ENCODE assay signal across 29 cellular contexts in genomic region chr7:75658802-75659201, GRCh38.
DNase-seq lines count a peak whose midpoint lies in the region; ATAC-seq and TF ChIP-seq lines count a peak whose summit lies in the region.
"Had no signal": no experiment of that assay in that cellular context is flagged by ENCODE, and none has a peak within 500 bp of the region (broad histone marks: within the 10 kb centered on the region; RNA-seq: fewer than 3 reads in every experiment).

No MANE protein-coding gene starts in this region.

- H3K4me1 ChIP-seq in PC-3 (ENCODE audit: insufficient read depth, low read length) (no peaks in the 10 kb centered on the region), upper lobe of right lung (peaks cover 4% of the 10 kb centered on the region)
- H3K4me1 ChIP-seq: Caco-2, HAP-1, pancreas had no signal

- H3K27ac Mint-ChIP-seq in osteocyte (ENCODE audit: unreplicated experiment) (peak overlapping the region; percentile 92), MCF 10A (ENCODE audit: low read depth, unreplicated experiment) (no peak overlapping the region)
- H3K27ac Mint-ChIP-seq in stimulated activated effector memory CD8-positive, alpha-beta T cell treated with anti-CD3 and anti-CD28 coated beads, Interleukin-12 subunit alpha, Interleukin-12 subunit beta, amount 100 ng/mL, for 72 hours: no peak overlapping the region
- H3K27ac Mint-ChIP-seq: activated naive CD8-positive, alpha-beta T cell treated with anti-CD3 and anti-CD28 coated beads, Interleukin-2, amount 50 U/mL, for 24 hours; memory B cell; nephron progenitor cell; T-helper 1 cell treated with Interleukin-12 subunit alpha and Interleukin-12 subunit beta and Interleukin-4 antibody, amounts not matched to agents 30 μg/mL and 1 μg/mL, for 36 hours; type B pancreatic cell had no signal

- no peak overlapping the region for H3K27ac ChIP-seq in PC-3 (ENCODE audit: low read length)
- H3K27ac ChIP-seq in cingulate gyrus (ENCODE audit: low read depth, low read length): peak overlapping the region; percentile 60
- peak overlapping the region; percentile 74 for H3K27ac ChIP-seq in upper lobe of right lung
- H3K27ac ChIP-seq: pancreas, SK-N-MC had no signal

- no peak overlapping the region for H3K9ac ChIP-seq in PC-3 (ENCODE audit: low read length)

- no peaks in the 10 kb centered on the region for H3K27me3 ChIP-seq in PC-3 (ENCODE audit: low read length)
- H3K27me3 ChIP-seq in upper lobe of right lung: no peaks in the 10 kb centered on the region
- H3K27me3 ChIP-seq: pancreas had no signal

- no peaks in the 10 kb centered on the region for H3K36me3 ChIP-seq in PC-3 (ENCODE audit: low read depth, low read length)
- H3K36me3 ChIP-seq in upper lobe of right lung: no peaks in the 10 kb centered on the region
- H3K36me3 ChIP-seq: HAP-1, pancreas had no signal

- no peak overlapping the region for H2AFZ ChIP-seq in PC-3 (ENCODE audit: low read length)

- no peaks in the 10 kb centered on the region for H3K79me2 ChIP-seq in PC-3 (ENCODE audit: low read length)

- H3K4me1 Mint-ChIP-seq in osteocyte (ENCODE audit: unreplicated experiment) (peaks cover 66% of the 10 kb centered on the region), MCF 10A (ENCODE audit: insufficient read depth, unreplicated experiment) (no peaks in the 10 kb centered on the region)
- H3K4me1 Mint-ChIP-seq in stimulated activated effector memory CD8-positive, alpha-beta T cell treated with anti-CD3 and anti-CD28 coated beads, Interleukin-12 subunit alpha, Interleukin-12 subunit beta, amount 100 ng/mL, for 72 hours: peaks cover 16% of the 10 kb centered on the region
- H3K4me1 Mint-ChIP-seq: CD14-positive monocyte had no signal

- TF ChIP-seq CTCF in PC-3 (conservative IDR thresholded peaks at IDR 0.05; ENCODE audit: low read depth, low read length) (no peak), osteocyte (IDR thresholded peaks at IDR 0.05) (no peak), upper lobe of right lung (IDR thresholded peaks at IDR 0.05) (no peak), MCF 10A (IDR thresholded peaks at IDR 0.05; ENCODE audit: unreplicated experiment) (no peak)

- ATAC-seq in PC-3: peak; percentile 40
- ATAC-seq in upper lobe of right lung: no peak
- no peak for ATAC-seq in stimulated activated effector memory CD8-positive, alpha-beta T cell treated with anti-CD3 and anti-CD28 coated beads, Interleukin-12 subunit alpha, Interleukin-12 subunit beta, amount 100 ng/mL, for 72 hours
- ATAC-seq: activated naive CD8-positive, alpha-beta T cell treated with anti-CD3 and anti-CD28 coated beads, Interleukin-2, amount 50 U/mL, for 24 hours; left colon; pancreas; right cardiac atrium had no signal

- H3K36me3 Mint-ChIP-seq in osteocyte (ENCODE audit: unreplicated experiment) (no peaks in the 10 kb centered on the region), MCF 10A (ENCODE audit: insufficient read depth, unreplicated experiment) (peaks cover 11% of the 10 kb centered on the region)
- no peaks in the 10 kb centered on the region for H3K36me3 Mint-ChIP-seq in stimulated activated effector memory CD8-positive, alpha-beta T cell treated with anti-CD3 and anti-CD28 coated beads, Interleukin-12 subunit alpha, Interleukin-12 subunit beta, amount 100 ng/mL, for 72 hours
- H3K36me3 Mint-ChIP-seq: memory B cell, type B pancreatic cell had no signal

- POLR2A ChIA-PET in PC-3 (lab: Charles Lee; ENCODE audit: unreplicated experiment) (no interaction called here), MCF 10A (lab: Yijun Ruan, JAX) (interaction anchor here (0.7 kb wide), 1 partner anchor 15 kb away, joined by 3 read pairs; no protein-coding TSS in a partner anchor)

- H3K9me2 ChIP-seq in PC-3 (replicated peaks; ENCODE audit: low read length): no peaks in the 10 kb centered on the region

- BruUV-seq in PC-3 (replicated peaks; lab: Mats Ljungman, UMichigan) (no TSS peak), MCF 10A (replicated peaks; lab: Mats Ljungman, UMichigan) (no TSS peak)

- DNase-seq in PC-3 (peak; percentile 25), osteocyte (ENCODE audit: extremely low spot score, unreplicated experiment) (no peak), upper lobe of right lung (no peak), RPMI8226 (no peak), MCF 10A (ENCODE audit: unreplicated experiment) (no peak)
- DNase-seq in stimulated activated effector memory CD8-positive, alpha-beta T cell treated with anti-CD3 and anti-CD28 coated beads, Interleukin-12 subunit alpha, Interleukin-12 subunit beta, amount 100 ng/mL, for 72 hours (ENCODE audit: low spot score in 2 of 2): no peak
- DNase-seq: activated CD4-positive, alpha-beta T cell treated with anti-CD3 and anti-CD28 coated beads, Interleukin-2, amount 50 U/mL, for 4 hours; activated naive CD4-positive, alpha-beta T cell; activated naive CD8-positive, alpha-beta T cell treated with anti-CD3 and anti-CD28 coated beads, Interleukin-2, amount 50 U/mL, for 24 hours; Caco-2; DMS53; left colon; NCI-H1092; NCI-H1694; NCI-H446 treated with DMSO at 0.1 percent for 48 hours; NCI-H82; nephron progenitor cell; right cardiac atrium; stimulated activated CD4-positive, alpha-beta T cell treated with anti-CD3 and anti-CD28 coated beads, Interleukin-12 subunit alpha, Interleukin-12 subunit beta, amount 100 ng/mL, for 4 hours; stimulated activated CD4-positive, alpha-beta T cell treated with anti-CD3 and anti-CD28 coated beads, Interleukin-2, amount 100 ng/mL, for 48 hours had no signal

- CTCF ChIA-PET in PC-3 (lab: Charles Lee): no interaction called here
- CTCF ChIA-PET in MCF 10A (lab: Yijun Ruan, JAX): interaction anchor here (0.6 kb wide), 1 partner anchor 90 kb away, joined by 3 read pairs; no protein-coding TSS in a partner anchor

- no peaks in the 10 kb centered on the region for H3K9me3 ChIP-seq in PC-3 (ENCODE audit: low read length)
- no peaks in the 10 kb centered on the region for H3K9me3 ChIP-seq in upper lobe of right lung
- H3K9me3 ChIP-seq: Caco-2, HAP-1, pancreas had no signal

- no peaks in the 10 kb centered on the region for H4K20me1 ChIP-seq in PC-3 (ENCODE audit: low read length)

- no peaks in the 10 kb centered on the region for H3K27me3 Mint-ChIP-seq in osteocyte (ENCODE audit: unreplicated experiment)
- no peaks in the 10 kb centered on the region for H3K27me3 Mint-ChIP-seq in MCF 10A (ENCODE audit: insufficient read depth, unreplicated experiment)
- H3K27me3 Mint-ChIP-seq: activated naive CD8-positive, alpha-beta T cell treated with anti-CD3 and anti-CD28 coated beads, Interleukin-2, amount 50 U/mL, for 24 hours; central memory CD8-positive, alpha-beta T cell; memory B cell; type B pancreatic cell had no signal

- H3F3A ChIP-seq in PC-3 (ENCODE audit: low read length, unreplicated experiment): no peaks in the 10 kb centered on the region

- H3K4me3 ChIP-seq in PC-3 (ENCODE audit: low read length) (no peak overlapping the region), upper lobe of right lung (no peak overlapping the region)
- H3K4me3 ChIP-seq: HAP-1, pancreas, SK-N-MC had no signal

- H3K4me3 Mint-ChIP-seq in osteocyte (ENCODE audit: unreplicated experiment) (no peak overlapping the region), MCF 10A (ENCODE audit: unreplicated experiment) (no peak overlapping the region)
- no peak overlapping the region for H3K4me3 Mint-ChIP-seq in stimulated activated effector memory CD8-positive, alpha-beta T cell treated with anti-CD3 and anti-CD28 coated beads, Interleukin-12 subunit alpha, Interleukin-12 subunit beta, amount 100 ng/mL, for 72 hours
- H3K4me3 Mint-ChIP-seq: activated naive CD8-positive, alpha-beta T cell treated with anti-CD3 and anti-CD28 coated beads, Interleukin-2, amount 50 U/mL, for 24 hours; CD14-positive monocyte; central memory CD8-positive, alpha-beta T cell; memory B cell; nephron progenitor cell; T-helper 1 cell treated with Interleukin-12 subunit alpha and Interleukin-12 subunit beta and Interleukin-4 antibody, amounts not matched to agents 30 μg/mL and 1 μg/mL, for 36 hours; type B pancreatic cell had no signal

- no peaks in the 10 kb centered on the region for H3K9me3 Mint-ChIP-seq in osteocyte (ENCODE audit: unreplicated experiment)
- H3K9me3 Mint-ChIP-seq in stimulated activated effector memory CD8-positive, alpha-beta T cell treated with anti-CD3 and anti-CD28 coated beads, Interleukin-12 subunit alpha, Interleukin-12 subunit beta, amount 100 ng/mL, for 72 hours: no peaks in the 10 kb centered on the region
- no peaks in the 10 kb centered on the region for H3K9me3 Mint-ChIP-seq in MCF 10A (ENCODE audit: unreplicated experiment)
- H3K9me3 Mint-ChIP-seq: activated naive CD8-positive, alpha-beta T cell treated with anti-CD3 and anti-CD28 coated beads, Interleukin-2, amount 50 U/mL, for 24 hours; CD14-positive monocyte; central memory CD8-positive, alpha-beta T cell; memory B cell; nephron progenitor cell; T-helper 1 cell treated with Interleukin-12 subunit alpha and Interleukin-12 subunit beta and Interleukin-4 antibody, amounts not matched to agents 30 μg/mL and 1 μg/mL, for 36 hours; type B pancreatic cell had no signal

- no peak overlapping the region for H3K4me2 ChIP-seq in PC-3 (ENCODE audit: low read length)

- intact Hi-C loops in PC-3 (cut with micrococcal nuclease): no loop called here
- intact Hi-C loops in upper lobe of right lung (cut with DNase I): no loop called here
- intact Hi-C loops in MCF 10A (cut with micrococcal nuclease): no loop called here
